11 cellular contexts compared by ENCODE assay signal in the genomic region with DNA sequence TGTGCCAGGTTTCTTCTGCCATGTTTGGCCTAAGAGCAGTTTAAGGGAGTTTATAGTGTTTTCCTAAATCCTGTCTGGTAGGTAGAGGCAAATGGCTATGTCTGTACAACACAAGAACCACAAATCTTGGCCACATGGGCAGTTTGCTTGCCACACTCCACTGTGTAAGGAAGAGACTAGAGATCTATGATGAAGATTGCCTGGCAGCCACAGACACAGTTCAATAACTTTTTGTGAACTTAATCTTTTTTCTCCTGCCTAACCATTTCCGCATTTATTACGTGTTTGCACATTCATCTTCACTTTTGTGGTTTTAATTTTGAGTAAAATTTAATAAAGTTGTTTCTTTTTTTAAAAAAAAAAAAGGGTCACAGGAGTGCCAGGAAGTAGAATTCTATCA.
"Had no signal": no experiment of that assay in that cellular context is flagged by ENCODE, and none has a peak within 500 bp of the region (broad histone marks: within the 10 kb centered on the region; RNA-seq: fewer than 3 reads in every experiment).

No MANE protein-coding gene starts in this region.

- H3K27me3 ChIP-seq: dorsolateral prefrontal cortex, gastrocnemius medialis, heart left ventricle, sigmoid colon, spleen had no signal

- H3K4me3 ChIP-seq: dorsolateral prefrontal cortex, gastrocnemius medialis, heart left ventricle, sigmoid colon, spleen had no signal

- ATAC-seq: gastrocnemius medialis had no signal

- H3K9me3 ChIP-seq: gastrocnemius medialis, heart left ventricle, sigmoid colon, spleen had no signal

- H3K27ac ChIP-seq: dorsolateral prefrontal cortex, gastrocnemius medialis, heart left ventricle, sigmoid colon had no signal

- FAIRE-seq: astrocyte had no signal

- DNase-seq: activated CD4-positive, alpha-beta T cell treated with anti-CD3 and anti-CD28 coated beads for 4 hours; activated naive CD4-positive, alpha-beta T cell treated with Interleukin-2 at 50 U/mL for 16 hours; dorsolateral prefrontal cortex; erythroblast; gastrocnemius medialis; heart left ventricle; sigmoid colon; spleen; stimulated activated CD4-positive, alpha-beta T cell treated with anti-CD3 and anti-CD28 coated beads, Interleukin-1b, Interleukin-23, amount 100 ng/mL, for 48 hours; T-helper 1 cell had no signal
